In the genomic region with DNA sequence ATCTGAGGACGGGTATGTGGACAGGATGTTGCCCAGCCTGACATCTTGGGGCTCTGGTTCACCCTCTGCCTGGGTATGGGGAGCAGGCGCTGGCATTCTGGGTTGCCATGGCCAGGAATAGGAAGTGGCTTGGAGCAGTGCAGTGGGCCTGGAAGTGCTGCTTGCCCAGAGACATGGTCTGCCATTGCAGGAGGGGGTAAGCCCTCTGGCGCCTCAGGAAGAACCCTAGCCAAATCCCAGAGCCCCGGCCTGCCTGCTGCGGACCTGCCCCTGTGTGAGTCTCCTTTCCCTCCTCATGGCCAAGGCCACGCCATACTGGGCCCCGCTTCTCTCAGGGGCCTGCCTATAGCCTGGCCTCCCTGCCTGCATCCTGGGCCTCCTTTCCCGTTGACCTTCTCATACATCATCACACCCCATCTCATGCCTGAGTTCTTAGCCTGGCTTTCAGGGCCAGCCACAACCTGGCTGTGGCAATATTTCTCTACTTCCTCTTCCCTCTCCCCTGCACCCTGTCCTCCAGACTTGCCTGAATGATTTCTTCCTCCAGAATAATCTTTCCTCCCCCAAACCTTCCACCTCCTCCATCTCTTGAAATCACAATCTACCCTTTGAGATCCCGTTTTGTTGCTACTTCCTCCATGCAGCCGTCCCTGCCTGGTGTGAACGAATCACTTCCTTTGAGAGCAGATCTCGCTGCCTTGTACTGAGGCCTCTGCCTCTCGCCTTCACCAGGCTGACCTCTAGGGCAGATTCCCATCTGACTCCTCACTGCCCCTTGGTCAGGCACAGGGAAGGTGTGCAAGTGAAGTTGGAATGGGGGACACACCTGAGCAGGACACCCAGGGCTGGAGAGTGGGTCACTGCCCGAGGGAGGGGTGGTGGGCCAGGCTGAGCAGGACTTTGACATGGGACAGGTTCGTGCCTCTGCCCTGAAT, we compare ENCODE assay signal across 12 cellular contexts. TPM values are rescaled to one million over a fixed set of nuclear protein-coding genes. Genes with fewer than 3 reads are reported as not detected.
DNase-seq lines count a peak whose midpoint lies in the region; ATAC-seq and TF ChIP-seq lines count a peak whose summit lies in the region.
"Had no signal": no experiment of that assay in that cellular context is flagged by ENCODE, and none has a peak within 500 bp of the region (broad histone marks: within the 10 kb centered on the region; RNA-seq: fewer than 3 reads in every experiment).

No MANE protein-coding gene starts in this region.

- H3K36me3 ChIP-seq in MG63: no peaks in the 10 kb centered on the region
- H3K36me3 ChIP-seq in naive thymus-derived CD4-positive, alpha-beta T cell (ENCODE audit: control insufficient read depth in 2 of 3, insufficient read depth in 3 of 3, low read length in 3 of 3): no peaks in the 10 kb centered on the region

- H3K4me1 ChIP-seq in naive thymus-derived CD4-positive, alpha-beta T cell (ENCODE audit: control insufficient read depth in 2 of 2, insufficient read depth in 2 of 2, low read length in 2 of 2): peaks cover 9 to 16% of the 10 kb centered on the region in 2 donors

- H3K27me3 ChIP-seq in AG04450 (ENCODE audit: control insufficient read depth, insufficient read depth, low read length) (no peaks in the 10 kb centered on the region), MG63 (no peaks in the 10 kb centered on the region)
- no peaks in the 10 kb centered on the region for H3K27me3 ChIP-seq in naive thymus-derived CD4-positive, alpha-beta T cell (ENCODE audit: control insufficient read depth in 2 of 2, insufficient read depth in 2 of 2, low read length in 2 of 2)

- DNase-seq in AG04450 (ENCODE audit: low read depth, low spot score) (no peak), MG63 (peak; percentile 34), T-helper 1 cell (no peak)
- DNase-seq in central memory CD8-positive, alpha-beta T cell (ENCODE audit: low spot score in 2 of 2): no peak
- no peak for DNase-seq in naive thymus-derived CD4-positive, alpha-beta T cell
- DNase-seq: KG1 had no signal

- H3K4me3 ChIP-seq in AG04450 (ENCODE audit: low read depth, low read length) (no peak overlapping the region), MG63 (no peak overlapping the region)
- H3K4me3 ChIP-seq in naive thymus-derived CD4-positive, alpha-beta T cell (ENCODE audit: low read length): no peak overlapping the region
- H3K4me3 ChIP-seq: SK-N-MC had no signal

- peaks cover 3% of the 10 kb centered on the region for H3K36me3 Mint-ChIP-seq in central memory CD8-positive, alpha-beta T cell (ENCODE audit: insufficient read depth)
- H3K36me3 Mint-ChIP-seq in naive thymus-derived CD4-positive, alpha-beta T cell: peaks cover 0 to 4% (median 0%) of the 10 kb centered on the region in 5 donors

- POLR2A ChIA-PET in AG04450 (lab: Yijun Ruan, JAX): no interaction called here
- POLR2A ChIA-PET in naive thymus-derived CD4-positive, alpha-beta T cell (lab: Charles Lee): interaction anchor here (1.3 to 1.8 kb wide), 2 partner anchors 10 to 11 kb away, joined by 3 to 6 read pairs; no protein-coding TSS in a partner anchor

- peak overlapping the region; percentile 99 for H3K27ac ChIP-seq in AG04450 (ENCODE audit: low read depth, low read length)
- H3K27ac ChIP-seq in naive thymus-derived CD4-positive, alpha-beta T cell (ENCODE audit: low read depth, low read length): no peak overlapping the region
- H3K27ac ChIP-seq: SK-N-MC had no signal

- TF ChIP-seq CTCF in AG04450 (IDR thresholded peaks at IDR 0.05; ENCODE audit: low read depth, low read length): no peak

- H3K9me3 ChIP-seq in AG04450 (ENCODE audit: control insufficient read depth, insufficient read depth, low read length) (no peaks in the 10 kb centered on the region), MG63 (no peaks in the 10 kb centered on the region)
- H3K9me3 ChIP-seq in naive thymus-derived CD4-positive, alpha-beta T cell (ENCODE audit: control insufficient read depth in 2 of 3, low read length in 3 of 3): no peaks in the 10 kb centered on the region

- H3K9me3 Mint-ChIP-seq in central memory CD8-positive, alpha-beta T cell: no peaks in the 10 kb centered on the region
- peaks cover 0 to 3% (median 0%) of the 10 kb centered on the region in 11 donors for H3K9me3 Mint-ChIP-seq in naive thymus-derived CD4-positive, alpha-beta T cell

- intact Hi-C loops in naive thymus-derived CD4-positive, alpha-beta T cell (cut with micrococcal nuclease): no loop called here

- CTCF ChIA-PET in AG04450 (lab: Charles Lee): no interaction called here
- CTCF ChIA-PET in naive thymus-derived CD4-positive, alpha-beta T cell (lab: Charles Lee): no interaction called here

- H3K4me3 Mint-ChIP-seq in central memory CD8-positive, alpha-beta T cell: peak overlapping the region; percentile 46
- no peak overlapping the region for H3K4me3 Mint-ChIP-seq in naive thymus-derived CD4-positive, alpha-beta T cell

- peak overlapping the region; percentile 1 for H3K27ac Mint-ChIP-seq in central memory CD8-positive, alpha-beta T cell (ENCODE audit: low read depth)
- H3K27ac Mint-ChIP-seq in naive thymus-derived CD4-positive, alpha-beta T cell: peak overlapping the region in 2 of 9 donors; percentile 5 to 36

- ATAC-seq in central memory CD8-positive, alpha-beta T cell (replicated peaks; ENCODE audit: extremely low read depth, poor library complexity, severe bottlenecking): no peak
- ATAC-seq in naive thymus-derived CD4-positive, alpha-beta T cell: peak; percentile 47
- ATAC-seq in GM19328 (IDR thresholded peaks at IDR 0.05; ENCODE audit: unreplicated experiment) (no peak), GM21390 (IDR thresholded peaks at IDR 0.05; ENCODE audit: unreplicated experiment) (no peak), GM18867 (IDR thresholded peaks at IDR 0.05; ENCODE audit: unreplicated experiment) (no peak)

- H3K27me3 Mint-ChIP-seq in central memory CD8-positive, alpha-beta T cell: no peaks in the 10 kb centered on the region
- peaks cover 0 to 17% (median 0%) of the 10 kb centered on the region in 5 donors for H3K27me3 Mint-ChIP-seq in naive thymus-derived CD4-positive, alpha-beta T cell

- peaks cover 32% of the 10 kb centered on the region for H3K4me1 Mint-ChIP-seq in central memory CD8-positive, alpha-beta T cell
- H3K4me1 Mint-ChIP-seq in naive thymus-derived CD4-positive, alpha-beta T cell: peaks cover 16 to 47% (median 26%) of the 10 kb centered on the region in 7 donors

RNA-seq across cellular contexts. Expression of a gene that starts 5.2 kb away (rescaled TPM):
- polyA plus RNA-seq in AG04450 (2011; rRNA removed): 18.6 and 22.8 TPM in 2 replicates
- polyA minus RNA-seq in AG04450 (2011; rRNA and poly(A)+ RNA removed): 19.5 and 24.8 TPM in 2 replicates
- 2.1 and 6.1 TPM in 2 replicates for total RNA-seq in MG63 (2014; rRNA removed; shearing (Covaris generic); ENCODE audit: low replicate concordance)
- total RNA-seq in naive thymus-derived CD4-positive, alpha-beta T cell: 1 to 10 TPM in 4 of 5 experiments, under 1 TPM in 1; 0.94 to 5.8 (median 5.6) TPM
- 1 to 10 TPM; 3.0 to 5.8 TPM for polyA plus RNA-seq in naive thymus-derived CD4-positive, alpha-beta T cell

RNA-seq across cellular contexts. Expression of a gene that starts 30.7 kb away (rescaled TPM):
- polyA plus RNA-seq in AG04450 (2011; rRNA removed): not detected in 2 replicates
- 0.65 and 0.78 TPM in 2 replicates for polyA minus RNA-seq in AG04450 (2011; rRNA and poly(A)+ RNA removed)
- not detected in 2 replicates for total RNA-seq in MG63 (2014; rRNA removed; shearing (Covaris generic); ENCODE audit: low replicate concordance)
- 1 to 10 TPM in 1 of 5 experiments, not detected in 4; 1.1 TPM for total RNA-seq in naive thymus-derived CD4-positive, alpha-beta T cell
- polyA plus RNA-seq in naive thymus-derived CD4-positive, alpha-beta T cell: not detected
- total RNA-seq: Daoy, kidney epithelial cell had no signal

RNA-seq across cellular contexts. Expression of a gene that starts 37.7 kb away (rescaled TPM):
- polyA plus RNA-seq in AG04450 (2011; rRNA removed): not detected in 2 replicates
- polyA minus RNA-seq in AG04450 (2011; rRNA and poly(A)+ RNA removed): not detected in 2 replicates
- total RNA-seq in MG63 (2014; rRNA removed; shearing (Covaris generic); ENCODE audit: low replicate concordance): not detected in 2 replicates
- not detected for total RNA-seq in naive thymus-derived CD4-positive, alpha-beta T cell
- polyA plus RNA-seq in naive thymus-derived CD4-positive, alpha-beta T cell: not detected
- total RNA-seq: Daoy, kidney epithelial cell had no signal

RNA-seq across cellular contexts. Expression of a gene that starts 56.1 kb away (rescaled TPM):
- not detected in 2 replicates for polyA plus RNA-seq in AG04450 (2011; rRNA removed)
- polyA minus RNA-seq in AG04450 (2011; rRNA and poly(A)+ RNA removed): not detected in 2 replicates
- total RNA-seq in MG63 (2014; rRNA removed; shearing (Covaris generic); ENCODE audit: low replicate concordance): not detected in 2 replicates
- total RNA-seq in naive thymus-derived CD4-positive, alpha-beta T cell: 1 to 10 TPM in 1 of 5 experiments, under 1 TPM in 4; 0.07 to 2.5 (median 0.27) TPM
- polyA plus RNA-seq in naive thymus-derived CD4-positive, alpha-beta T cell: not detected
